1 cellular context compared by ENCODE assay signal in the genomic region with DNA sequence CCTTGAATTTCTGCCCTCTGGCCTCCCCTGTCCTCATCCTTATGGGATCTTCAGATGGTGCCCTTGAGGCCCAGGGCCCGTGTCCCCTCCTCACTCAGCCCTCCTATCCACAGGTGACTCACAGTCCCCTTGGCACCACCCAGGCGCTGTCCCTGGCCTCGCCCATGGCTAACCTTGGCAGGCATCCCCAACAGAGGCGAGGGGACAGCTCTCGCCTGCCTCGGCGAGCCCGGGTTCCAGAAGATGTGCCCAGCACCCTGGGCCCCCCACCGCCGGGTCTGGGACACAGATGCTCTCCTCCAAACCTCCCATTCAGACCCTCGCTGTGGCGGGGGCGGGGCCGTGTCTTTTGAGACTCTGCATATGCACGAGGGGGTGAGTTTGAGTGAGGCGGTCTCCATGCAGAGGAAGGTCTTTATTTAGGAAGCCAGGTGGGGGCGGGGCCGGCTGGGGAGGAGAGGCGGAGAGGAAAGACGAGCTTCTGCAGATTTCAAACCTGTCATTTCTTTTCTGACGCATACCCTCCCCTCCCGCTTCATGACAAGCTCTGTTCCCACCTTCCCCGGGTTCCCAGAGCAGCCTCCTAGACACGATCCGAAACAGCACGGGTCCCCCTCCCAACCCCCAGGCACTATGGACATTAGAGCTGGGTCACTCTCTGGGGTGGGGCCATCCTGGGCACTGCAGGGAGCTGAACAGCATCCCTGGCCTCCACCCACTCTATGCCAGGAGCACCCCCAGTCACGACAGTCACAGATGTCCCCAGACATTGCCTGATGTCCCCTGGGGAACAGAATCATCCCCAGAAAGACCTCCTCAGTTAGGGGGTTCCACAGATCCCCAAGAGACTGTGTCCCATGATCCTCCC.
TF ChIP-seq lines count a peak whose summit lies in the region.

No MANE protein-coding gene starts in this region.

TF ChIP-seq in GM23338, 12 proteins besides CTCF, POLR2A, EP300 and RAD21 (continued from another document):
- no peak for TF ChIP-seq ZNF462 (CRISPR knock-in tag; IDR thresholded peaks at IDR 0.05)
- TF ChIP-seq STAT1 (IDR thresholded peaks at IDR 0.05; ENCODE audit: unreplicated experiment): no peak
- TF ChIP-seq ZNF114 (CRISPR knock-in tag; IDR thresholded peaks at IDR 0.05): no peak
- TF ChIP-seq JUNB (IDR thresholded peaks at IDR 0.05; ENCODE audit: unreplicated experiment): no peak
- TF ChIP-seq NANOG (IDR thresholded peaks at IDR 0.05; ENCODE audit: borderline replicate concordance): no peak
- no peak for TF ChIP-seq ZNF331 (CRISPR knock-in tag; IDR thresholded peaks at IDR 0.05; ENCODE audit: low read depth)
- TF ChIP-seq, protein P1, sequence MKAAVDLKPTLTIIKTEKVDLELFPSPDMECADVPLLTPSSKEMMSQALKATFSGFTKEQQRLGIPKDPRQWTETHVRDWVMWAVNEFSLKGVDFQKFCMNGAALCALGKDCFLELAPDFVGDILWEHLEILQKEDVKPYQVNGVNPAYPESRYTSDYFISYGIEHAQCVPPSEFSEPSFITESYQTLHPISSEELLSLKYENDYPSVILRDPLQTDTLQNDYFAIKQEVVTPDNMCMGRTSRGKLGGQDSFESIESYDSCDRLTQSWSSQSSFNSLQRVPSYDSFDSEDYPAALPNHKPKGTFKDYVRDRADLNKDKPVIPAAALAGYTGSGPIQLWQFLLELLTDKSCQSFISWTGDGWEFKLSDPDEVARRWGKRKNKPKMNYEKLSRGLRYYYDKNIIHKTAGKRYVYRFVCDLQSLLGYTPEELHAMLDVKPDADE (IDR thresholded peaks at IDR 0.05): no peak
